ENCODE assay signal across 10 cellular contexts in the genomic region with DNA sequence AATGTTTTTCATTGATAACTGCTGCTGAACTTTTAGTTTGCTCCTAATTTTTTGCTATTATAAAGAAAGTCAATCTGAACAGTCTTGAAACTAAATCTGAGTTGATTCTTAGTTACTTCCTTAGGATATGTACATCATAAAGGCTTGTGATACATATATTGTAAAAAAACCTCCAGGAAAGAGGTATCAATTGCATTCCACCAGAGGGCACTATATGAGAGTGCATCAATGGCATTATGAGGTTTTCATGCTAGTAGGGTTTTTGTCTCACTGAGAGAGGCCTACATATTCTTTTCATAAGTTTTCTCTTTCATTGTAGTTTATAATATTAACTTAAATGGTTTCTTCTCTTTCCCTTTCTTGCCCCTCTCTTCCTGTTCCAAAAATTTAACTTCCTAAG. TPM values are rescaled to one million over a fixed set of nuclear protein-coding genes. Genes with fewer than 3 reads are reported as not detected.
A peak's percentile ranks its signal among the peaks of the same experiment; 100 is the strongest.
DNase-seq lines count a peak whose midpoint lies in the region; ATAC-seq, FAIRE-seq and TF ChIP-seq lines count a peak whose summit lies in the region.
"Had no signal": no experiment of that assay in that cellular context is flagged by ENCODE, and none has a peak within 500 bp of the region (broad histone marks: within the 10 kb centered on the region; RNA-seq: fewer than 3 reads in every experiment).

No MANE protein-coding gene starts in this region.

- intact Hi-C loops in posterior cingulate gyrus (cut with DNase I): no loop called here

- peak; percentile 13 for FAIRE-seq in islet of Langerhans (lab: Jason Lieb, UNC)

- no peak overlapping the region for H3K4me3 ChIP-seq in HFF-Myc (replicated peaks; ENCODE audit: low read depth, low read length)
- H3K4me3 ChIP-seq: skin epidermis had no signal

- DNase-seq in Daoy (ENCODE audit: low read depth) (peak; percentile 15), HFF-Myc (ENCODE audit: extremely low read depth, low read depth) (peak; percentile 6), SW480 (ENCODE audit: low spot score) (peak; percentile 28), GOT3 (lab: John Stamatoyannopoulos, UW) (no peak), posterior cingulate gyrus (no peak), NCI-H446 treated with DMSO at 0.1 percent for 48 hours (lab: John Stamatoyannopoulos, UW) (no peak)
- DNase-seq: activated B cell treated with CpG ODN at 0.5 μM for 24 hours had no signal

- peak; percentile 30 for TF ChIP-seq CTCF in HFF-Myc (IDR thresholded peaks at IDR 0.05; ENCODE audit: low read depth, low read length, missing control alignments)

- no peak for ATAC-seq in HG02973 (IDR thresholded peaks at IDR 0.05; ENCODE audit: unreplicated experiment)

RNA-seq across cellular contexts. Expression of a gene that starts 46.9 kb away (rescaled TPM):
- 38.2 and 44.7 TPM in 2 replicates for total RNA-seq in Daoy (2014; rRNA removed; shearing (Covaris generic))

Comparison
In these comparisons a context has a peak if more than half of its experiments do, and no peak if none do; other contexts are left out.
1. DNase-seq: peak in Daoy (single experiment), HFF-Myc (single experiment) and SW480 (single experiment); none in GOT3 (single experiment), posterior cingulate gyrus (0 of 10) and NCI-H446 treated with DMSO at 0.1 percent for 48 hours (single experiment).